20 cellular contexts compared by ENCODE assay signal in the genomic region with DNA sequence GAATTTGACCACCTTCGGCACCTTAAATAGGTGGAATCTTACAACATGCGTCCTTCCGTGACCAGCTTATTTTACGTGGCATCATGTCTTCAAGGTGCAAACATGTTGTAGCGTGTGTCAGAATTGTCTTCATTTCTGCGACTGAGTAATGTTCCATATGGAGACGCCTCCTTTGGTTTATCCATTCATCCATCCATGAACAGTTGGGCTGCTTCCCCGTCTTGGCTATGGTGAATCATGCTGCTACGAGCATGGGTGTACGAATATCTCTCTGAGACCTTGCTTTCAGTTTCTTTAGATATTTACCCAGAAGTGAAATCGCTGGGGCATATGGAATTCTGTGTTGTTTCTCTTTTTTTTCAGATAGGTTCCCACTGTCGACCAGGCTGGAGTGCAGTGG.
DNase-seq lines count a peak whose midpoint lies in the region; ATAC-seq and TF ChIP-seq lines count a peak whose summit lies in the region.
"Had no signal": no experiment of that assay in that cellular context is flagged by ENCODE, and none has a peak within 500 bp of the region (broad histone marks: within the 10 kb centered on the region; RNA-seq: fewer than 3 reads in every experiment).

No MANE protein-coding gene starts in this region.

- H3K36me3 ChIP-seq in esophagus muscularis mucosa, result no peaks in the 10 kb centered on the region
- H3K36me3 ChIP-seq: BE2C, BLaER1 had no signal

- TF ChIP-seq CTCF in esophagus muscularis mucosa (IDR thresholded peaks at IDR 0.05), result no peak

- no peaks in the 10 kb centered on the region for H3K4me1 ChIP-seq in esophagus muscularis mucosa
- H3K4me1 ChIP-seq: A549, BE2C, BLaER1 had no signal

- no peak overlapping the region for H3K4me3 ChIP-seq in esophagus muscularis mucosa
- H3K4me3 ChIP-seq: A549, BLaER1 had no signal

- no peaks in the 10 kb centered on the region for H3K27me3 ChIP-seq in esophagus muscularis mucosa
- H3K27me3 ChIP-seq: BE2C, BLaER1 had no signal

- peak; percentile 18 for DNase-seq in NCI-H2171 treated with DMSO at 0.1 percent for 48 hours (lab: John Stamatoyannopoulos, UW)
- DNase-seq in NCI-H2171 (lab: John Stamatoyannopoulos, UW), result no peak
- peak; percentile 3 for DNase-seq in RPMI7951 (ENCODE audit: low read depth)
- DNase-seq in esophagus muscularis mucosa (ENCODE audit: extremely low spot score), result peak; percentile 88
- DNase-seq: BE2C; C1 segment of cervical spinal cord; CD4-positive, alpha-beta memory T cell; CD4-positive, CD25-positive, alpha-beta regulatory T cell; CD8-positive, alpha-beta memory T cell; COR-L47; DMS 273 treated with DMSO at 0.1 percent for 48 hours; DMS53; DMS79; DND-41; GF-D8 had no signal

- intact Hi-C loops in esophagus muscularis mucosa (cut with DNase I), result no loop called here

- H3K9me3 ChIP-seq in esophagus muscularis mucosa, result no peaks in the 10 kb centered on the region
- H3K9me3 ChIP-seq: A549, BE2C, BLaER1 had no signal

- 88% methylated on average over 12 of the region's 12 CpGs for WGBS in esophagus muscularis mucosa

- no peak for TF ChIP-seq EP300 in esophagus muscularis mucosa (IDR thresholded peaks at IDR 0.05)

- TF ChIP-seq POLR2A in esophagus muscularis mucosa (IDR thresholded peaks at IDR 0.05; ENCODE audit: low read depth), result no peak

- H3K27ac ChIP-seq in esophagus muscularis mucosa (replicated peaks in 1 of 4), result no peak overlapping the region
- H3K27ac ChIP-seq: 22Rv1, A549, BLaER1 had no signal

- ATAC-seq in HG02938 (IDR thresholded peaks at IDR 0.05; ENCODE audit: unreplicated experiment) (no peak), HG02970 (IDR thresholded peaks at IDR 0.05; ENCODE audit: low FRiP score, unreplicated experiment) (no peak)
- ATAC-seq: A549 had no signal
